In the genomic region with DNA sequence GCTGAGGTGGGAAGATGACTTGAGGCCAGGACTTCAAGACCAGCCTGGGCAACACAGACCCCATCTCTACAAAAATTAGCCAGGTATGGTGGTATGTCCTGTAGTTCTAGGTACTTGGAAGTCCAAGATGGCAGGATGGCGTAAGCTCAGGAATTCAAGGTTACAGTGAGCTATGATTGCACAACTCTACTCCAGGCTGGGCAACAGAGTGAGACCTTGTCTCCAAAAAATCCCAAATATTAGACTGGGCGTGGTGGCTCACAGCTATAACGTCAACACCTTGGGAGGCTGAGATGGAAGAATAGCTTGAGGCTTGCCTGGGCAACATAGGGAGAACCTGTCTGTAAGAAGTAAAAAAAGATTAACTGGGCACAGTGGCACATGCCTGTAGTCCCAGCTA, we compare ENCODE assay signal across 1 cellular context.
TF ChIP-seq lines count a peak whose summit lies in the region.

No MANE protein-coding gene starts in this region.

TF ChIP-seq in HepG2, 621 proteins besides CTCF, POLR2A, EP300 and RAD21:
- TF ChIP-seq HNRNPH1 (optimal IDR thresholded peaks at IDR 0.05; ENCODE audit: low read depth, low read length) (no peak), FLYWCH1 (CRISPR knock-in tag; IDR thresholded peaks at IDR 0.05) (no peak), ZZZ3 (CRISPR knock-in tag; IDR thresholded peaks at IDR 0.05; ENCODE audit: borderline replicate concordance) (no peak), IKZF4 (CRISPR knock-in tag; IDR thresholded peaks at IDR 0.05; ENCODE audit: borderline replicate concordance, low read depth, not compliant biosample characterization) (no peak), CEBPG (CRISPR knock-in tag; IDR thresholded peaks at IDR 0.05) (peak; percentile 63; the same call in 1 of the 2 replicates), GZF1 (CRISPR knock-in tag; IDR thresholded peaks at IDR 0.05) (no peak), ZNF749 (CRISPR knock-in tag; IDR thresholded peaks at IDR 0.05; ENCODE audit: borderline replicate concordance) (no peak), FOXC1 (CRISPR knock-in tag; IDR thresholded peaks at IDR 0.05; ENCODE audit: borderline replicate concordance) (no peak), RARA (CRISPR knock-in tag; IDR thresholded peaks at IDR 0.05) (no peak), CEBPB (IDR thresholded peaks at IDR 0.05; ENCODE audit: borderline replicate concordance, low read depth, low read length) (peak; percentile 71; the same call in 1 of the 2 replicates), ZNF121 (CRISPR knock-in tag; IDR thresholded peaks at IDR 0.05) (peak; percentile 79), HOXA3 (CRISPR knock-in tag; IDR thresholded peaks at IDR 0.05) (0 out of 2 replicates have a peak, but pooled peaks have one; percentile 30), TCF7 (IDR thresholded peaks at IDR 0.05; ENCODE audit: low read depth) (no peak), GLI4 (CRISPR knock-in tag; IDR thresholded peaks at IDR 0.05; ENCODE audit: borderline replicate concordance) (no peak)
- TF ChIP-seq, protein P1, sequence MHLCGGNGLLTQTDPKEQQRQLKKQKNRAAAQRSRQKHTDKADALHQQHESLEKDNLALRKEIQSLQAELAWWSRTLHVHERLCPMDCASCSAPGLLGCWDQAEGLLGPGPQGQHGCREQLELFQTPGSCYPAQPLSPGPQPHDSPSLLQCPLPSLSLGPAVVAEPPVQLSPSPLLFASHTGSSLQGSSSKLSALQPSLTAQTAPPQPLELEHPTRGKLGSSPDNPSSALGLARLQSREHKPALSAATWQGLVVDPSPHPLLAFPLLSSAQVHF (CRISPR knock-in tag; IDR thresholded peaks at IDR 0.05), result no peak
TF ChIP-seq in HepG2: peak in this region for 4.
